ENCODE assay signal across 20 cellular contexts in the genomic region with DNA sequence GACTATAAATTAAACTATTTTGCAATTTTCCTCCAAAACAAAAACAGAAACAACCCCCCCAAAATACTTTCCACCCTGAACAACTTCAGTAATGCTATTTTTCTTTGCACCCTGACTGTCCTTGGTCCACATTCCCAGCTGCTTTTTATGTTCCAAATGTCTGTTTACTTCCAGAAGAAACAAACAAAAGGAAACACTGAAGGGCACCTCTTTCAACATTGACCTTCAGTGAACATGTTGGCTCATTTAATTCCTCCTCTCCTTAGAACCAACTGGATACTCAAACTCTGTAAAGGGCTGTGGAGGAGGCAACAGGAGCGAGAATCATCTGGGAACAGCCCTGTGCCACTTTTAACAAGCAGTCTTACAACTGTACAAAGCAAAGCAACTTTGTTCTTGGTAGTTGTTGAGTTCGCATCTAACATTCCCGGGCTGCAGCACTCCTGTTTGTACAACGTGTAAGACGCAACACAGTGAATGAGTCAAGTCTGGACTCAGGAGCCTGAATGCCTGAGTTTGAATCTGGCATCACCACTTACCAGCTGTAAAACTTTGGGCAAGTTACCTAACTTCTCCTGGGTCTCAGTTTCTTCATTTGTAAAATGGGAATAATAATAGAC.
DNase-seq lines count a peak whose midpoint lies in the region; ATAC-seq and TF ChIP-seq lines count a peak whose summit lies in the region.
"Had no signal": no experiment of that assay in that cellular context is flagged by ENCODE, and none has a peak within 500 bp of the region (broad histone marks: within the 10 kb centered on the region; RNA-seq: fewer than 3 reads in every experiment).

No MANE protein-coding gene starts in this region.

- H3K27me3 ChIP-seq in Panc1 (ENCODE audit: control insufficient read depth, insufficient read depth, low read length): no peaks in the 10 kb centered on the region
- H3K27me3 ChIP-seq in colonic mucosa: no peaks in the 10 kb centered on the region
- H3K27me3 ChIP-seq in lower lobe of right lung (ENCODE audit: low read depth): no peaks in the 10 kb centered on the region
- no peaks in the 10 kb centered on the region for H3K27me3 ChIP-seq in stomach
- H3K27me3 ChIP-seq in CD8-positive, alpha-beta memory T cell (ENCODE audit: insufficient read depth, low read length, poor library complexity, severe bottlenecking): no peaks in the 10 kb centered on the region
- H3K27me3 ChIP-seq: ovary, SJCRH30 had no signal

- H3K27ac ChIP-seq in Panc1 (ENCODE audit: low read length) (no peak overlapping the region), colonic mucosa (peak overlapping the region; percentile 3), lower lobe of right lung (no peak overlapping the region), stomach (peak overlapping the region; percentile 16 to 68 (median 29))
- no peak overlapping the region for H3K27ac ChIP-seq in CD8-positive, alpha-beta memory T cell (ENCODE audit: low read depth, low read length)
- H3K27ac ChIP-seq: C4-2B, ovary, SJCRH30 had no signal

- in situ Hi-C loops in Panc1 (cut with HindIII; ENCODE audit: low pct_unique_long_range_greater_than_20kb, low sequenced_read_pairs): no loop called here

- intact Hi-C loops in Panc1 (cut with micrococcal nuclease; ENCODE audit: unreplicated experiment): no loop called here
- intact Hi-C loops in colonic mucosa (cut with DNase I): no loop called here
- intact Hi-C loops in lower lobe of right lung (cut with DNase I): no loop called here
- intact Hi-C loops in stomach (cut with DNase I; ENCODE audit: low total_unique reads): no loop called here
- intact Hi-C loops in activated T-helper 2 cell treated with anti-CD3 and anti-CD28 coated beads, Interferon-gamma antibody, Interleukin-2, Interleukin-4, amounts not matched to agents 10 μg/mL and 5 μg/mL and 100 μg/mL, durations not matched to agents 14 hours and 24 hours and 36 hours (cut with micrococcal nuclease): no loop called here

- no peak overlapping the region for H3K27ac Mint-ChIP-seq in CD8-positive, alpha-beta memory T cell
- H3K27ac Mint-ChIP-seq in activated T-helper 2 cell treated with anti-CD3 and anti-CD28 coated beads, Interferon-gamma antibody, Interleukin-2, Interleukin-4, amounts not matched to agents 10 μg/mL and 5 μg/mL and 100 μg/mL, durations not matched to agents 14 hours and 24 hours and 36 hours: no peak overlapping the region
- H3K27ac Mint-ChIP-seq: activated B cell treated with CpG ODN at 0.5 μM for 24 hours; activated naive CD4-positive, alpha-beta T cell treated with anti-CD3 and anti-CD28 coated beads, Interleukin-2, amount 10 ng/mL, durations not matched to agents 7 days and 5 days; dendritic cell treated with granulocyte-macrophage colony-stimulating factor and Interleukin-4, amounts not matched to agents 40 ng/mL and 50 ng/mL, for 4 days; IgD-negative memory B cell had no signal

- no peak for TF ChIP-seq EP300 in stomach (IDR thresholded peaks at IDR 0.05)

- H3K9me3 ChIP-seq in Panc1 (ENCODE audit: control insufficient read depth, insufficient read depth, low read depth, low read length): no peaks in the 10 kb centered on the region
- no peaks in the 10 kb centered on the region for H3K9me3 ChIP-seq in colonic mucosa
- H3K9me3 ChIP-seq in lower lobe of right lung: no peaks in the 10 kb centered on the region
- H3K9me3 ChIP-seq in stomach: peaks cover 0 to 13% (median 0%) of the 10 kb centered on the region in 4 donors
- no peaks in the 10 kb centered on the region for H3K9me3 ChIP-seq in CD8-positive, alpha-beta memory T cell (ENCODE audit: low read length)
- H3K9me3 ChIP-seq: ovary, SJCRH30 had no signal

- H3K4me3 ChIP-seq in Panc1 (ENCODE audit: low read depth in 2 of 2, low read length in 2 of 2) (no peak overlapping the region), colonic mucosa (no peak overlapping the region), lower lobe of right lung (no peak overlapping the region), stomach (no peak overlapping the region)
- no peak overlapping the region for H3K4me3 ChIP-seq in CD8-positive, alpha-beta memory T cell (ENCODE audit: low read length)
- H3K4me3 ChIP-seq: ovary, SJCRH30 had no signal

- CTCF ChIA-PET in Panc1 (lab: Charles Lee): no interaction called here
- CTCF ChIA-PET in CD8-positive, alpha-beta memory T cell (lab: Charles Lee): no interaction called here

- WGBS in stomach, 5 donors: 22 to 57% (median 38%) methylated on average over 5 of the region's 5 CpGs

- H3K36me3 Mint-ChIP-seq in CD8-positive, alpha-beta memory T cell: no peaks in the 10 kb centered on the region
- H3K36me3 Mint-ChIP-seq in activated T-helper 2 cell treated with anti-CD3 and anti-CD28 coated beads, Interferon-gamma antibody, Interleukin-2, Interleukin-4, amounts not matched to agents 10 μg/mL and 5 μg/mL and 100 μg/mL, durations not matched to agents 14 hours and 24 hours and 36 hours (ENCODE audit: low read depth): no peaks in the 10 kb centered on the region
- H3K36me3 Mint-ChIP-seq: activated naive CD4-positive, alpha-beta T cell treated with anti-CD3 and anti-CD28 coated beads, Interleukin-2, amount 10 ng/mL, durations not matched to agents 7 days and 5 days; IgD-negative memory B cell had no signal

- TF ChIP-seq CTCF in Panc1 (IDR thresholded peaks at IDR 0.05): no peak
- no peak for TF ChIP-seq CTCF in colonic mucosa (IDR thresholded peaks at IDR 0.05)
- TF ChIP-seq CTCF in lower lobe of right lung (IDR thresholded peaks at IDR 0.05): no peak
- no peak for TF ChIP-seq CTCF in stomach (IDR thresholded peaks at IDR 0.05)

- H3K4me3 Mint-ChIP-seq in CD8-positive, alpha-beta memory T cell: no peak overlapping the region
- H3K4me3 Mint-ChIP-seq in activated T-helper 2 cell treated with anti-CD3 and anti-CD28 coated beads, Interferon-gamma antibody, Interleukin-2, Interleukin-4, amounts not matched to agents 10 μg/mL and 5 μg/mL and 100 μg/mL, durations not matched to agents 14 hours and 24 hours and 36 hours (ENCODE audit: low read depth): no peak overlapping the region
- H3K4me3 Mint-ChIP-seq: activated B cell treated with CpG ODN at 0.5 μM for 24 hours; activated naive CD4-positive, alpha-beta T cell treated with anti-CD3 and anti-CD28 coated beads, Interleukin-2, amount 10 ng/mL, durations not matched to agents 7 days and 5 days; dendritic cell treated with granulocyte-macrophage colony-stimulating factor and Interleukin-4, amounts not matched to agents 40 ng/mL and 50 ng/mL, for 4 days; IgD-negative memory B cell had no signal

- peaks cover 0 to 3% (median 0%) of the 10 kb centered on the region in 5 donors for H3K9me3 Mint-ChIP-seq in CD8-positive, alpha-beta memory T cell
- H3K9me3 Mint-ChIP-seq in activated T-helper 2 cell treated with anti-CD3 and anti-CD28 coated beads, Interferon-gamma antibody, Interleukin-2, Interleukin-4, amounts not matched to agents 10 μg/mL and 5 μg/mL and 100 μg/mL, durations not matched to agents 14 hours and 24 hours and 36 hours: no peaks in the 10 kb centered on the region
- H3K9me3 Mint-ChIP-seq: dendritic cell treated with granulocyte-macrophage colony-stimulating factor and Interleukin-4, amounts not matched to agents 40 ng/mL and 50 ng/mL, for 4 days had no signal

- no TSS peak for BruUV-seq in Panc1 (replicated peaks; lab: Mats Ljungman, UMichigan)

- peak; percentile 2 for DNase-seq in Panc1 (ENCODE audit: low read depth, low spot score)
- DNase-seq in colonic mucosa: peak; percentile 52
- DNase-seq in lower lobe of right lung: no peak
- peak; percentile 45 for DNase-seq in stomach
- no peak for DNase-seq in CD8-positive, alpha-beta memory T cell
- no peak for DNase-seq in activated T-helper 2 cell treated with anti-CD3 and anti-CD28 coated beads, Interferon-gamma antibody, Interleukin-2, Interleukin-4, amounts not matched to agents 10 μg/mL and 5 μg/mL and 100 μg/mL, durations not matched to agents 14 hours and 24 hours and 36 hours (ENCODE audit: low spot score)
- no peak for DNase-seq in NCI-H345 (lab: John Stamatoyannopoulos, UW)
- DNase-seq: activated B cell treated with CpG ODN at 0.5 μM for 24 hours; activated naive CD4-positive, alpha-beta T cell treated with anti-CD3 and anti-CD28 coated beads, Interleukin-2, amount 10 ng/mL, durations not matched to agents 7 days and 5 days; amygdala; EL; GOT3; NCI-H1092 treated with DMSO at 0.1 percent for 48 hours; NCI-H187 treated with DMSO at 0.1 percent for 48 hours; ovary; SJCRH30 had no signal

- ATAC-seq in Panc1 (peak; percentile 58; the same call in 1 of the 2 replicates), lower lobe of right lung (peak; percentile 35 to 66), GM21528 (IDR thresholded peaks at IDR 0.05; ENCODE audit: low FRiP score, unreplicated experiment) (no peak)

- H3K4me1 ChIP-seq in Panc1 (ENCODE audit: control insufficient read depth, insufficient read depth, low read length) (no peaks in the 10 kb centered on the region; the same call in 1 of the 2 replicates), colonic mucosa (no peaks in the 10 kb centered on the region), lower lobe of right lung (no peaks in the 10 kb centered on the region), stomach (peaks cover 0 to 11% (median 4%) of the 10 kb centered on the region in 4 donors)
- H3K4me1 ChIP-seq in CD8-positive, alpha-beta memory T cell (ENCODE audit: insufficient read depth, low read length): no peaks in the 10 kb centered on the region
- H3K4me1 ChIP-seq: SJCRH30 had no signal

- no peaks in the 10 kb centered on the region for H3K4me1 Mint-ChIP-seq in CD8-positive, alpha-beta memory T cell
- no peaks in the 10 kb centered on the region for H3K4me1 Mint-ChIP-seq in activated T-helper 2 cell treated with anti-CD3 and anti-CD28 coated beads, Interferon-gamma antibody, Interleukin-2, Interleukin-4, amounts not matched to agents 10 μg/mL and 5 μg/mL and 100 μg/mL, durations not matched to agents 14 hours and 24 hours and 36 hours (ENCODE audit: low read depth)
- H3K4me1 Mint-ChIP-seq: activated B cell treated with CpG ODN at 0.5 μM for 24 hours; activated naive CD4-positive, alpha-beta T cell treated with anti-CD3 and anti-CD28 coated beads, Interleukin-2, amount 10 ng/mL, durations not matched to agents 7 days and 5 days; IgD-negative memory B cell had no signal

- POLR2A ChIA-PET in Panc1 (lab: Charles Lee): interaction anchor here (0.6 to 0.7 kb wide), 2 partner anchors 10 to 21 kb away, joined by 5 to 8 read pairs; no protein-coding TSS in a partner anchor
- POLR2A ChIA-PET in CD8-positive, alpha-beta memory T cell (lab: Charles Lee): no interaction called here

- H3K9ac ChIP-seq in colonic mucosa (ENCODE audit: low read depth in 2 of 2, low read length in 2 of 2): no peak overlapping the region

- TF ChIP-seq POLR2A in stomach (IDR thresholded peaks at IDR 0.05): no peak

- peaks cover 1 to 4% of the 10 kb centered on the region in 2 donors for H3K27me3 Mint-ChIP-seq in CD8-positive, alpha-beta memory T cell
- H3K27me3 Mint-ChIP-seq in activated T-helper 2 cell treated with anti-CD3 and anti-CD28 coated beads, Interferon-gamma antibody, Interleukin-2, Interleukin-4, amounts not matched to agents 10 μg/mL and 5 μg/mL and 100 μg/mL, durations not matched to agents 14 hours and 24 hours and 36 hours (ENCODE audit: low read depth): no peaks in the 10 kb centered on the region
- H3K27me3 Mint-ChIP-seq: activated B cell treated with CpG ODN at 0.5 μM for 24 hours; dendritic cell treated with granulocyte-macrophage colony-stimulating factor and Interleukin-4, amounts not matched to agents 40 ng/mL and 50 ng/mL, for 4 days had no signal

- H3K36me3 ChIP-seq in Panc1 (ENCODE audit: control insufficient read depth, insufficient read depth, low read length): no peaks in the 10 kb centered on the region
- no peaks in the 10 kb centered on the region for H3K36me3 ChIP-seq in colonic mucosa
- no peaks in the 10 kb centered on the region for H3K36me3 ChIP-seq in lower lobe of right lung
- no peaks in the 10 kb centered on the region for H3K36me3 ChIP-seq in stomach
- H3K36me3 ChIP-seq in CD8-positive, alpha-beta memory T cell (ENCODE audit: insufficient read depth, low read length): no peaks in the 10 kb centered on the region
- H3K36me3 ChIP-seq: ovary, SJCRH30 had no signal

Comparison
In these comparisons a context has a peak if more than half of its experiments do, and no peak if none do; other contexts are left out.
1. DNase-seq: peak in Panc1 (single experiment), colonic mucosa (single experiment) and stomach (single experiment); none in lower lobe of right lung (single experiment), CD8-positive, alpha-beta memory T cell (0 of 5), activated T-helper 2 cell treated with anti-CD3 and anti-CD28 coated beads, Interferon-gamma antibody, Interleukin-2, Interleukin-4, amounts not matched to agents 10 μg/mL and 5 μg/mL and 100 μg/mL, durations not matched to agents 14 hours and 24 hours and 36 hours (single experiment) and NCI-H345 (single experiment).
2. H3K27ac ChIP-seq: peak in colonic mucosa (single experiment) and stomach (5 of 5); none in Panc1 (single experiment), lower lobe of right lung (single experiment) and CD8-positive, alpha-beta memory T cell (single experiment).